Comparison of ENCODE assay signal across 9 cellular contexts in the genomic region with DNA sequence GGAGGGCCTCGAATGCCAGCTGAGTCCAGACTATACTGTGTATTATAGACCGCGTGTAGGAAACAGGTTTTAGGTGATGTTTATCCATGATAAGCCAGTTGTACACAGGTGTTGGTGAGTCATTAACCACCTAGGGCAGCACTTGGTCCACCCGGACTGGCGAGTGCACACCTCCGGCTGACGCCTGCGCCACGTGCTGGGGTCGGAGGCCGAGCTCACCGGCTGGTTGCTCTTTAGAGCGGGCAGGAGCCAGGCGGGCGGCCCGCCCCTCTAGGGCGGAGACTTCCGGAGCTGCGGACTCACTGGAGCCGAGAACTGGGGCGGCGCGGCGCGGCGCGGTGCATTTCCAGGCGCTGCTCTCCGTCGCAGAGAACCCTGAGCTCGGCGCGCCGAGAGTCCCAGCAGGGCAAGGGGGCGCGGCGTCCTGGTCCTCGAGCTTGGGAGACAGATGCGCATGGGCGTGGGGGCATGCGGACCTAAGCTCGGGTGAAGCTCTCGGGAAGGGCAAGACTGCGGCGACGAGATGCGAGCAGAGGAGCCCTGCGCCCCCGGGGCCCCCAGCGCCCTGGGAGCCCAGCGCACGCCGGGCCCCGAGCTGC. TPM values are rescaled to one million over a fixed set of nuclear protein-coding genes. Genes with fewer than 3 reads are reported as not detected.
DNase-seq lines count a peak whose midpoint lies in the region; ATAC-seq and TF ChIP-seq lines count a peak whose summit lies in the region.
"Had no signal": no experiment of that assay in that cellular context is flagged by ENCODE, and none has a peak within 500 bp of the region (broad histone marks: within the 10 kb centered on the region; RNA-seq: fewer than 3 reads in every experiment).

A gene with protein sequence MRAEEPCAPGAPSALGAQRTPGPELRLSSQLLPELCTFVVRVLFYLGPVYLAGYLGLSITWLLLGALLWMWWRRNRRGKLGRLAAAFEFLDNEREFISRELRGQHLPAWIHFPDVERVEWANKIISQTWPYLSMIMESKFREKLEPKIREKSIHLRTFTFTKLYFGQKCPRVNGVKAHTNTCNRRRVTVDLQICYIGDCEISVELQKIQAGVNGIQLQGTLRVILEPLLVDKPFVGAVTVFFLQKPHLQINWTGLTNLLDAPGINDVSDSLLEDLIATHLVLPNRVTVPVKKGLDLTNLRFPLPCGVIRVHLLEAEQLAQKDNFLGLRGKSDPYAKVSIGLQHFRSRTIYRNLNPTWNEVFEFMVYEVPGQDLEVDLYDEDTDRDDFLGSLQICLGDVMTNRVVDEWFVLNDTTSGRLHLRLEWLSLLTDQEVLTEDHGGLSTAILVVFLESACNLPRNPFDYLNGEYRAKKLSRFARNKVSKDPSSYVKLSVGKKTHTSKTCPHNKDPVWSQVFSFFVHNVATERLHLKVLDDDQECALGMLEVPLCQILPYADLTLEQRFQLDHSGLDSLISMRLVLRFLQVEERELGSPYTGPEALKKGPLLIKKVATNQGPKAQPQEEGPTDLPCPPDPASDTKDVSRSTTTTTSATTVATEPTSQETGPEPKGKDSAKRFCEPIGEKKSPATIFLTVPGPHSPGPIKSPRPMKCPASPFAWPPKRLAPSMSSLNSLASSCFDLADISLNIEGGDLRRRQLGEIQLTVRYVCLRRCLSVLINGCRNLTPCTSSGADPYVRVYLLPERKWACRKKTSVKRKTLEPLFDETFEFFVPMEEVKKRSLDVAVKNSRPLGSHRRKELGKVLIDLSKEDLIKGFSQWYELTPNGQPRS (plus strand): TSS at position 341 of the 599 bp plus-strand sequence. CDS start 183 bp downstream, at position 524.

- in situ Hi-C loops in ACHN (cut with HindIII; ENCODE audit: low pct_ligation_motif_present, low pct_unique_long_range_greater_than_20kb, low sequenced_read_pairs), result no loop called here
- in situ Hi-C loops in GM23248 (cut with MboI), result no loop called here

- no peak within 1 kb of the TSS for H3K27ac ChIP-seq in GM23248
- H3K27ac ChIP-seq in gastroesophageal sphincter, result peak within 1 kb of the TSS in 1 of 4 donors; percentile 32
- no peak within 1 kb of the TSS for H3K27ac ChIP-seq in substantia nigra (ENCODE audit: low read depth, low read length, poor library complexity, severe bottlenecking)

- no peaks in the 10 kb centered on the region for H3K79me2 ChIP-seq in GM23248 (ENCODE audit: insufficient read depth)

- peak within 1 kb of the TSS; percentile 70 for H3K4me3 ChIP-seq in GM23248
- peak within 1 kb of the TSS; percentile 17 to 59 for H3K4me3 ChIP-seq in gastroesophageal sphincter

- H3K9ac ChIP-seq in GM23248, result peak within 1 kb of the TSS; percentile 39

- no peak for TF ChIP-seq POLR2A in gastroesophageal sphincter (IDR thresholded peaks at IDR 0.05)

- H3K9me2 ChIP-seq in GM23248 (ENCODE audit: insufficient read depth), result no peaks in the 10 kb centered on the region

- no peak within 1 kb of the TSS for H3K27ac Mint-ChIP-seq in activated T-helper 17 cell treated with anti-CD3 and anti-CD28 coated beads, Interleukin-2, amount 50 U/mL, for 72 hours
- H3K27ac Mint-ChIP-seq in natural killer cell treated with Interleukin-12 subunit alpha and Interleukin-12 subunit beta and Interleukin-15 and Interleukin-18, amount 100 ng/mL, for 72 hours, result no peak within 1 kb of the TSS

- H3K9me3 Mint-ChIP-seq in activated T-helper 17 cell treated with anti-CD3 and anti-CD28 coated beads, Interleukin-2, amount 50 U/mL, for 72 hours, result no peaks in the 10 kb centered on the region
- H3K9me3 Mint-ChIP-seq in natural killer cell treated with Interleukin-12 subunit alpha and Interleukin-12 subunit beta and Interleukin-15 and Interleukin-18, amount 100 ng/mL, for 72 hours, result no peaks in the 10 kb centered on the region

- no peak for TF ChIP-seq EP300 in gastroesophageal sphincter (IDR thresholded peaks at IDR 0.05)

- H3K9me3 ChIP-seq in GM23248 (ENCODE audit: low read depth), result no peaks in the 10 kb centered on the region
- no peaks in the 10 kb centered on the region for H3K9me3 ChIP-seq in gastroesophageal sphincter

- WGBS in GM23248 (ENCODE audit: low coverage in 1 of 2, low lambda C conversion rate in 2 of 2, missing lambda C conversion rate in 2 of 2), 2 experiments, result 1 to 3% methylated on average over 34 to 42 of the region's 54 CpGs
- 9% methylated on average over 6 of the region's 54 CpGs; no CpG with 5 or more reads in 1 of the 2 donors for WGBS in gastroesophageal sphincter (ENCODE audit: low coverage in 1 of 2), 2 donors

- H3K27me3 Mint-ChIP-seq in activated T-helper 17 cell treated with anti-CD3 and anti-CD28 coated beads, Interleukin-2, amount 50 U/mL, for 72 hours, result peaks cover 42% of the 10 kb centered on the region
- peaks cover 32 to 46% of the 10 kb centered on the region in 2 donors for H3K27me3 Mint-ChIP-seq in natural killer cell treated with Interleukin-12 subunit alpha and Interleukin-12 subunit beta and Interleukin-15 and Interleukin-18, amount 100 ng/mL, for 72 hours

- no peak for TF ChIP-seq CTCF in gastroesophageal sphincter (IDR thresholded peaks at IDR 0.05)

- H3K4me2 ChIP-seq in GM23248 (ENCODE audit: unreplicated experiment), result peak within 1 kb of the TSS; percentile 90

- H3K36me3 Mint-ChIP-seq in activated T-helper 17 cell treated with anti-CD3 and anti-CD28 coated beads, Interleukin-2, amount 50 U/mL, for 72 hours (ENCODE audit: low read depth), result no peaks in the 10 kb centered on the region
- H3K36me3 Mint-ChIP-seq in natural killer cell treated with Interleukin-12 subunit alpha and Interleukin-12 subunit beta and Interleukin-15 and Interleukin-18, amount 100 ng/mL, for 72 hours, result no peaks in the 10 kb centered on the region

- H4K20me1 ChIP-seq in GM23248 (ENCODE audit: insufficient read depth), result no peaks in the 10 kb centered on the region

- no peaks in the 10 kb centered on the region for H3F3A ChIP-seq in GM23248 (ENCODE audit: insufficient read depth)

- peak; percentile 92 for ATAC-seq in activated T-helper 17 cell treated with anti-CD3 and anti-CD28 coated beads, Interleukin-2, amount 50 U/mL, for 72 hours (replicated peaks)
- peak; percentile 82 for ATAC-seq in gastroesophageal sphincter
- peak; percentile 85 to 91 for ATAC-seq in natural killer cell treated with Interleukin-12 subunit alpha and Interleukin-12 subunit beta and Interleukin-15 and Interleukin-18, amount 100 ng/mL, for 72 hours

- H3K4me1 Mint-ChIP-seq in activated T-helper 17 cell treated with anti-CD3 and anti-CD28 coated beads, Interleukin-2, amount 50 U/mL, for 72 hours, result no peaks in the 10 kb centered on the region
- H3K4me1 Mint-ChIP-seq in natural killer cell treated with Interleukin-12 subunit alpha and Interleukin-12 subunit beta and Interleukin-15 and Interleukin-18, amount 100 ng/mL, for 72 hours (ENCODE audit: low read depth in 2 of 2), result peaks cover 0 to 7% of the 10 kb centered on the region in 2 donors

- peak; percentile 38 for DNase-seq in ACHN
- peak; percentile 83 for DNase-seq in GM23248
- DNase-seq in NCI-H526 (lab: John Stamatoyannopoulos, UW), result peak; percentile 62 to 90
- peak; percentile 72 for DNase-seq in natural killer cell treated with Interleukin-12 subunit alpha and Interleukin-12 subunit beta and Interleukin-15 and Interleukin-18, amount 100 ng/mL, for 72 hours (ENCODE audit: low spot score)
- peak in 29 of 49 donors; percentile 6 to 75 (median 32) for DNase-seq in substantia nigra (lab: John Stamatoyannopoulos, UW)
- DNase-seq in KG1 (lab: John Stamatoyannopoulos, UW), result no peak

- peak within 1 kb of the TSS; percentile 77 for H2AFZ ChIP-seq in GM23248

- peaks cover 14% of the 10 kb centered on the region for H3K27me3 ChIP-seq in GM23248 (replicated peaks; ENCODE audit: insufficient read depth)
- peaks cover 61% of the 10 kb centered on the region for H3K27me3 ChIP-seq in gastroesophageal sphincter

- H3K4me1 ChIP-seq in GM23248 (ENCODE audit: insufficient read depth), result peaks cover 6% of the 10 kb centered on the region
- peaks cover 0 to 28% (median 17%) of the 10 kb centered on the region in 3 donors for H3K4me1 ChIP-seq in gastroesophageal sphincter

- peak within 1 kb of the TSS; percentile 73 for H3K4me3 Mint-ChIP-seq in activated T-helper 17 cell treated with anti-CD3 and anti-CD28 coated beads, Interleukin-2, amount 50 U/mL, for 72 hours
- H3K4me3 Mint-ChIP-seq in natural killer cell treated with Interleukin-12 subunit alpha and Interleukin-12 subunit beta and Interleukin-15 and Interleukin-18, amount 100 ng/mL, for 72 hours, result peak within 1 kb of the TSS; percentile 59

- no peaks in the 10 kb centered on the region for H3K36me3 ChIP-seq in GM23248 (ENCODE audit: low read depth)
- no peaks in the 10 kb centered on the region for H3K36me3 ChIP-seq in gastroesophageal sphincter

RNA-seq across cellular contexts. Expression of the gene that starts here (rescaled TPM):
- total RNA-seq in GM23248 (2014; rRNA removed; shearing (Covaris generic)), result 0.63 and 1.3 TPM in 2 replicates
- 0.38 and 0.48 TPM in 2 replicates for polyA plus RNA-seq in GM23248 (2016; fragmentation: Nextera tagmentation; extraction: Ambion mirVana)
- total RNA-seq in activated T-helper 17 cell treated with anti-CD3 and anti-CD28 coated beads, Interleukin-2, amount 50 U/mL, for 72 hours, result under 1 TPM; 0.09 to 0.37 TPM
- total RNA-seq in gastroesophageal sphincter, result 1 to 10 TPM in 3 of 4 donors, under 1 TPM in 1; 0.93 to 1.9 (median 1.4) TPM
- not detected for total RNA-seq in natural killer cell treated with Interleukin-12 subunit alpha and Interleukin-12 subunit beta and Interleukin-15 and Interleukin-18, amount 100 ng/mL, for 72 hours
- total RNA-seq: glomerular endothelial cell had no signal

Comparison
In these comparisons a context has a peak if more than half of its experiments do, and no peak if none do; other contexts are left out.
1. Peak in ATAC-seq in activated T-helper 17 cell treated with anti-CD3 and anti-CD28 coated beads, Interleukin-2, amount 50 U/mL, for 72 hours; RNA of the gene not detected or under 1 TPM.
2. Peak in DNase-seq and ATAC-seq in natural killer cell treated with Interleukin-12 subunit alpha and Interleukin-12 subunit beta and Interleukin-15 and Interleukin-18, amount 100 ng/mL, for 72 hours; RNA of the gene not detected or under 1 TPM.